Comparison of ENCODE assay signal across 17 cellular contexts in genomic region chr2:188383158-188383557, GRCh38.
DNase-seq lines count a peak whose midpoint lies in the region; ATAC-seq, FAIRE-seq and TF ChIP-seq lines count a peak whose summit lies in the region.
"Had no signal": no experiment of that assay in that cellular context is flagged by ENCODE, and none has a peak within 500 bp of the region (broad histone marks: within the 10 kb centered on the region; RNA-seq: fewer than 3 reads in every experiment).

No MANE protein-coding gene starts in this region.

- H3K79me2 ChIP-seq in OCI-LY7 (ENCODE audit: insufficient read depth, low read depth, low read length) = no peaks in the 10 kb centered on the region
- H3K79me2 ChIP-seq: parathyroid adenoma had no signal

- no peak overlapping the region for H3K4me2 ChIP-seq in OCI-LY7 (ENCODE audit: low read length)

- no peaks in the 10 kb centered on the region for H4K20me1 ChIP-seq in OCI-LY7 (ENCODE audit: insufficient read depth, low read length)

- no peaks in the 10 kb centered on the region for H3K27me3 ChIP-seq in left lung
- H3K27me3 ChIP-seq in suprapubic skin = no peaks in the 10 kb centered on the region
- no peaks in the 10 kb centered on the region for H3K27me3 ChIP-seq in Peyer's patch
- H3K27me3 ChIP-seq: foreskin keratinocyte, transverse colon had no signal

- TF ChIP-seq CTCF in left lung (IDR thresholded peaks at IDR 0.05) (no peak), suprapubic skin (IDR thresholded peaks at IDR 0.05) (no peak), OCI-LY7 (conservative IDR thresholded peaks at IDR 0.05; ENCODE audit: low read length) (no peak), Peyer's patch (IDR thresholded peaks at IDR 0.05) (no peak)

- no peaks in the 10 kb centered on the region for H3K9me2 ChIP-seq in OCI-LY7 (ENCODE audit: insufficient read depth, low read length)

- peak overlapping the region; percentile 42 to 46 for H3K27ac ChIP-seq in left lung
- H3K27ac ChIP-seq in suprapubic skin = no peak overlapping the region
- no peak overlapping the region for H3K27ac ChIP-seq in OCI-LY7 (ENCODE audit: low read depth, low read length, poor library complexity, severe bottlenecking)
- H3K27ac ChIP-seq in Peyer's patch = peak overlapping the region in 1 of 4 donors; percentile 39
- H3K27ac ChIP-seq: HL-60, parathyroid adenoma had no signal

- intact Hi-C loops in left lung (cut with DNase I) (no loop called here), OCI-LY7 (cut with micrococcal nuclease; ENCODE audit: unreplicated experiment) (no loop called here)

- H3K9me3 ChIP-seq in left lung (peaks cover 0 to 15% of the 10 kb centered on the region in 2 donors), suprapubic skin (no peaks in the 10 kb centered on the region), OCI-LY7 (ENCODE audit: low read length) (no peaks in the 10 kb centered on the region), Peyer's patch (no peaks in the 10 kb centered on the region)
- H3K9me3 ChIP-seq: transverse colon had no signal

- H3K36me3 ChIP-seq in left lung (peaks cover 0 to 10% of the 10 kb centered on the region in 2 donors), suprapubic skin (peaks cover 4% of the 10 kb centered on the region), OCI-LY7 (ENCODE audit: insufficient read depth, low read length) (no peaks in the 10 kb centered on the region), Peyer's patch (peaks cover 0 to 10% (median 0%) of the 10 kb centered on the region in 3 donors)
- H3K36me3 ChIP-seq: transverse colon had no signal

- ATAC-seq in left lung = peak; percentile 53
- ATAC-seq: foreskin keratinocyte had no signal

- H3K4me1 ChIP-seq in left lung (peaks cover 0 to 7% of the 10 kb centered on the region in 2 donors), suprapubic skin (peaks cover 9% of the 10 kb centered on the region), OCI-LY7 (ENCODE audit: insufficient read depth, low read length, poor library complexity, severe bottlenecking) (no peaks in the 10 kb centered on the region), Peyer's patch (no peaks in the 10 kb centered on the region)
- H3K4me1 ChIP-seq: parathyroid adenoma had no signal

- CTCF ChIA-PET in OCI-LY7 (lab: Charles Lee; ENCODE audit: unreplicated experiment) = no interaction called here

- TF ChIP-seq EP300 in suprapubic skin (IDR thresholded peaks at IDR 0.05) = no peak

- DNase-seq in RCC 7860 (ENCODE audit: low spot score) (no peak), dermis blood vessel endothelial cell (peak; percentile 28), left lung (no peak), suprapubic skin (ENCODE audit: low spot score in 2 of 2) (no peak), OCI-LY7 (ENCODE audit: low spot score) (no peak), ecto neural progenitor cell (ENCODE audit: low spot score) (no peak), Peyer's patch (no peak)
- DNase-seq: activated CD4-positive, alpha-beta T cell treated with anti-CD3 and anti-CD28 coated beads for 4 hours; activated T-cell treated with anti-CD3 and anti-CD28 coated beads, Interleukin-2, amount 50 U/mL, for 24 hours; DND-41; foreskin keratinocyte; immature natural killer cell; NCI-H1694; stimulated activated CD4-positive, alpha-beta T cell treated with anti-CD3 and anti-CD28 coated beads, Interleukin-15, amount 100 ng/mL, for 24 hours; transverse colon had no signal

- peak; percentile 5 for FAIRE-seq in RCC 7860 (lab: Jason Lieb, UNC)

- H2AFZ ChIP-seq in OCI-LY7 (ENCODE audit: low read length) = no peak overlapping the region
- H2AFZ ChIP-seq: parathyroid adenoma had no signal

- H3K4me3 ChIP-seq in left lung (peak overlapping the region in 1 of 2 donors; percentile 8), suprapubic skin (peak overlapping the region; percentile 6), OCI-LY7 (ENCODE audit: low read depth, low read length, poor library complexity, severe bottlenecking) (no peak overlapping the region), Peyer's patch (no peak overlapping the region)

- no TSS peak for BruUV-seq in OCI-LY7 (replicated peaks; lab: Mats Ljungman, UMichigan)

- POLR2A ChIA-PET in OCI-LY7 (lab: Charles Lee) = no interaction called here

- WGBS in suprapubic skin = 48% methylated on average over 1 of the region's 1 CpG

- TF ChIP-seq POLR2A in suprapubic skin (IDR thresholded peaks at IDR 0.05) = no peak
- TF ChIP-seq POLR2A in Peyer's patch (IDR thresholded peaks at IDR 0.05) = no peak

Comparison
In these comparisons a context has a peak if more than half of its experiments do, and no peak if none do; other contexts are left out.
1. H3K27ac ChIP-seq: peak in left lung (2 of 2); none in suprapubic skin (single experiment) and OCI-LY7 (single experiment).